Comparison of ENCODE assay signal across 20 cellular contexts in genomic region chr19:38753783-38754182, GRCh38. TPM values are rescaled to one million over a fixed set of nuclear protein-coding genes. Genes with fewer than 3 reads are reported as not detected.
"Had no signal": no experiment of that assay in that cellular context is flagged by ENCODE, and none has a peak within 500 bp of the region (broad histone marks: within the 10 kb centered on the region; RNA-seq: fewer than 3 reads in every experiment).

No MANE protein-coding gene starts in this region.

RNA-seq across cellular contexts. Expression of gene CAPN12, which starts 9.5 kb away (rescaled TPM):
- total RNA-seq: left ventricle myocardium superior, myocyte had no signal

RNA-seq across cellular contexts. Expression of gene LGALS7, which starts 19.5 kb away (rescaled TPM):
- total RNA-seq: kidney epithelial cell; left cardiac atrium; left colon; left lobe of liver; left ventricle myocardium inferior; left ventricle myocardium superior; liver; lower lobe of right lung; lung microvascular endothelial cell; mesenteric fat pad; mesothelial cell of epicardium; mononuclear cell; mucosa of descending colon; mucosa of gallbladder; myocyte; naive thymus-derived CD4-positive, alpha-beta T cell; naive thymus-derived CD8-positive, alpha-beta T cell had no signal
- polyA plus RNA-seq: immature natural killer cell; liver; naive thymus-derived CD4-positive, alpha-beta T cell; naive thymus-derived CD8-positive, alpha-beta T cell had no signal

RNA-seq across cellular contexts. Expression of gene LGALS7B, which starts 35.2 kb away (rescaled TPM):
- total RNA-seq: kidney; kidney epithelial cell; left cardiac atrium; left colon; left lobe of liver; left lung; left ventricle myocardium inferior; left ventricle myocardium superior; liver; lower lobe of right lung; lung microvascular endothelial cell; mesenteric fat pad; mesothelial cell of epicardium; mononuclear cell; mucosa of descending colon; myocyte; naive thymus-derived CD4-positive, alpha-beta T cell; naive thymus-derived CD8-positive, alpha-beta T cell had no signal
- polyA plus RNA-seq: immature natural killer cell; naive thymus-derived CD4-positive, alpha-beta T cell; naive thymus-derived CD8-positive, alpha-beta T cell had no signal

RNA-seq across cellular contexts. Expression of gene LGALS4, which starts 59.0 kb away (rescaled TPM):
- total RNA-seq: kidney epithelial cell, lung microvascular endothelial cell, myocyte had no signal
- polyA plus RNA-seq: immature natural killer cell had no signal
